In the genomic region with DNA sequence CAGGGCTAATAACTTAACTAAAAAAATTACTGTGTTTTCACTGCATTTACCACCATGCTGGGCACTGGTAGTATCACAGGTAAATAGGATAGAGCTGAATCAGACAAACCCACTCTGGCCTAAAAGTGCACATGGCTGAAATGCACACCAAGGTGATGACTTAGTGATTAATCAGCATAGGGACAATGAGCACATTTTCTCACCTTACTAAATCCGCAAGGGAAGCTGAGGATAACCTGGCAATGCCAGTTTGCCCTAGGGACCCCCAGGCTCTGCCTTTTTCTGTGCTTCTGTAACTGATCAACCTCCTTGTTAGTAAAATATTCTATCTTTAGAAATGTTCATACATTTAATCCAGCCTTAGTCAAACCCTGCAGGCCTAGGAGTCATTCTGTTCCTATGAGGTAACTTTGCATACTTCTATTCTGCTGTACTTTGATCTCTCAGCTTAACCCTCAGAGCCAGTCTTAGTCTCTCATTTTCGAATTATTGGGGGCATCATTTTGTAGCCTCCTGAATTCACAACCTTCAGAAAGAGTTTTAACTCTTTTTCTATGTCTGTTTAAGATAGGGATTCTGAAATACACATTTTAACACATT, we compare ENCODE assay signal across 15 cellular contexts.
DNase-seq lines count a peak whose midpoint lies in the region; ATAC-seq and TF ChIP-seq lines count a peak whose summit lies in the region.
"Had no signal": no experiment of that assay in that cellular context is flagged by ENCODE, and none has a peak within 500 bp of the region (broad histone marks: within the 10 kb centered on the region; RNA-seq: fewer than 3 reads in every experiment).

No MANE protein-coding gene starts in this region.

- 69 to 96% (median 89%) methylated on average over 2 of the region's 2 CpGs for WGBS in adrenal gland, 4 donors

- no peak for TF ChIP-seq POLR2A in adrenal gland (IDR thresholded peaks at IDR 0.05)

- H3K27me3 ChIP-seq in PC-9 (ENCODE audit: insufficient read depth, low read depth), result no peaks in the 10 kb centered on the region
- H3K27me3 ChIP-seq in upper lobe of right lung, result no peaks in the 10 kb centered on the region
- H3K27me3 ChIP-seq in adrenal gland, result no peaks in the 10 kb centered on the region
- H3K27me3 ChIP-seq: colonic mucosa, ovary had no signal

- H2AFZ ChIP-seq in PC-9, result peak overlapping the region; percentile 56; the same call in 1 of the 2 replicates

- intact Hi-C loops in PC-9 (cut with micrococcal nuclease; ENCODE audit: unreplicated experiment) (no loop called here), upper lobe of right lung (cut with DNase I) (no loop called here), adrenal gland (cut with DNase I) (no loop called here)

- no peaks in the 10 kb centered on the region for H4K20me1 ChIP-seq in PC-9 (ENCODE audit: insufficient read depth)

- H3K4me3 ChIP-seq in PC-9, result no peak overlapping the region
- no peak overlapping the region for H3K4me3 ChIP-seq in fibroblast of mammary gland (ENCODE audit: control insufficient read depth, low read depth, low read length)
- H3K4me3 ChIP-seq in retinal pigment epithelial cell (ENCODE audit: low read length), result no peak overlapping the region
- no peak overlapping the region for H3K4me3 ChIP-seq in upper lobe of right lung
- no peak overlapping the region for H3K4me3 ChIP-seq in adrenal gland
- H3K4me3 ChIP-seq: colonic mucosa, K562, ovary had no signal

- H3K9me3 ChIP-seq in PC-9 (ENCODE audit: insufficient read depth, low read depth) (peaks cover 4% of the 10 kb centered on the region), upper lobe of right lung (no peaks in the 10 kb centered on the region), adrenal gland (replicated peaks in 1 of 3) (no peaks in the 10 kb centered on the region)
- H3K9me3 ChIP-seq: colonic mucosa, ovary had no signal

- ATAC-seq in GM19025 (IDR thresholded peaks at IDR 0.05; ENCODE audit: low read depth, unreplicated experiment), result peak; percentile 64
- no peak for ATAC-seq in upper lobe of right lung
- ATAC-seq: activated CD8-positive, alpha-beta T cell treated with anti-CD3 and anti-CD28 coated beads, Interleukin-2, amount 10 ng/mL, durations not matched to agents 7 days and 5 days; K562 had no signal

- POLR2A ChIA-PET in PC-9 (lab: Charles Lee; ENCODE audit: unreplicated experiment), result interaction anchor here (0.7 kb wide), 1 partner anchor 41 kb away, joined by 7 read pairs; no protein-coding TSS in a partner anchor

- H3K79me2 ChIP-seq in PC-9 (ENCODE audit: low read depth), result no peaks in the 10 kb centered on the region

- BruUV-seq in PC-9 (replicated peaks; lab: Mats Ljungman, UMichigan), result no TSS peak

- H3K4me1 ChIP-seq in PC-9 (replicated peaks; ENCODE audit: insufficient read depth) (peaks cover 21% of the 10 kb centered on the region; the same call in 1 of the 2 replicates), upper lobe of right lung (no peaks in the 10 kb centered on the region), adrenal gland (replicated peaks in 1 of 2) (no peaks in the 10 kb centered on the region)
- H3K4me1 ChIP-seq: colonic mucosa had no signal

- no peaks in the 10 kb centered on the region; the same call in 1 of the 2 replicates for H3K9me2 ChIP-seq in PC-9 (ENCODE audit: insufficient read depth)

- TF ChIP-seq CTCF in PC-9 (conservative IDR thresholded peaks at IDR 0.05), result no peak
- TF ChIP-seq CTCF in fibroblast of mammary gland (conservative IDR thresholded peaks at IDR 0.05; ENCODE audit: control insufficient read depth, insufficient read depth, low read depth, low read length), result no peak
- no peak for TF ChIP-seq CTCF in retinal pigment epithelial cell (conservative IDR thresholded peaks at IDR 0.05; ENCODE audit: low read depth, low read length)
- no peak for TF ChIP-seq CTCF in upper lobe of right lung (IDR thresholded peaks at IDR 0.05)
- no peak for TF ChIP-seq CTCF in adrenal gland (IDR thresholded peaks at IDR 0.05)

- no peak for DNase-seq in PC-9
- DNase-seq in fibroblast of mammary gland (ENCODE audit: low read depth), result peak; percentile 43
- peak; percentile 27 for DNase-seq in retinal pigment epithelial cell (ENCODE audit: low read depth)
- DNase-seq in stimulated activated CD4-positive, alpha-beta T cell treated with anti-CD3 and anti-CD28 coated beads, Interleukin-4, amount 100 ng/mL, for 4 hours, result no peak
- no peak for DNase-seq in upper lobe of right lung
- no peak for DNase-seq in adrenal gland
- DNase-seq: activated CD8-positive, alpha-beta T cell treated with anti-CD3 and anti-CD28 coated beads, Interleukin-2, amount 10 ng/mL, durations not matched to agents 7 days and 5 days; activated naive CD4-positive, alpha-beta T cell treated with Interleukin-2 at 50 U/mL for 16 hours; colonic mucosa; COR-L47; NCI-H2107; ovary; stimulated activated CD4-positive, alpha-beta T cell treated with anti-CD3 and anti-CD28 coated beads, Interleukin-1b, Interleukin-23, amount 100 ng/mL, for 48 hours had no signal

- CTCF ChIA-PET in PC-9 (lab: Charles Lee), result no interaction called here

- H3K36me3 ChIP-seq in PC-9 (ENCODE audit: low read depth), result no peaks in the 10 kb centered on the region
- no peaks in the 10 kb centered on the region for H3K36me3 ChIP-seq in upper lobe of right lung
- H3K36me3 ChIP-seq in adrenal gland (replicated peaks in 1 of 2), result no peaks in the 10 kb centered on the region
- H3K36me3 ChIP-seq: colonic mucosa, ovary had no signal

- H3F3A ChIP-seq in PC-9 (ENCODE audit: insufficient read depth, low read depth), result no peaks in the 10 kb centered on the region

- no peak overlapping the region for H3K4me2 ChIP-seq in PC-9

- H3K27ac ChIP-seq in PC-9 (no peak overlapping the region), upper lobe of right lung (no peak overlapping the region), adrenal gland (no peak overlapping the region)
- H3K27ac ChIP-seq: colonic mucosa, ovary had no signal

Comparison
In these comparisons a context has a peak if more than half of its experiments do, and no peak if none do; other contexts are left out.
1. DNase-seq: peak in fibroblast of mammary gland (single experiment) and retinal pigment epithelial cell (single experiment); none in PC-9 (0 of 2), stimulated activated CD4-positive, alpha-beta T cell treated with anti-CD3 and anti-CD28 coated beads, Interleukin-4, amount 100 ng/mL, for 4 hours (0 of 2), upper lobe of right lung (single experiment) and adrenal gland (0 of 7).